9 cellular contexts compared by ENCODE assay signal in genomic region chr16:68246671-68247070, GRCh38. TPM values are rescaled to one million over a fixed set of nuclear protein-coding genes. Genes with fewer than 3 reads are reported as not detected.
A peak's percentile ranks its signal among the peaks of the same experiment; 100 is the strongest.
DNase-seq lines count a peak whose midpoint lies in the region; ATAC-seq and TF ChIP-seq lines count a peak whose summit lies in the region.
"Had no signal": no experiment of that assay in that cellular context is flagged by ENCODE, and none has a peak within 500 bp of the region (broad histone marks: within the 10 kb centered on the region; RNA-seq: fewer than 3 reads in every experiment).

No MANE protein-coding gene starts in this region.

- no peak for DNase-seq in T-helper 2 cell treated with Interferon-gamma antibody and Interleukin-4, amounts not matched to agents 5 μg/mL and 100 μg/mL, for 36 hours (ENCODE audit: low spot score)
- no peak for DNase-seq in T-helper 2 cell
- no peak for DNase-seq in PC-3
- DNase-seq in erythroblast (lab: John Stamatoyannopoulos, UW) = peak; percentile 46 to 68
- peak; percentile 72 to 77 for DNase-seq in gastrocnemius medialis
- no peak for DNase-seq in retina
- DNase-seq in stimulated activated naive CD4-positive, alpha-beta T cell (lab: John Stamatoyannopoulos, UW) = no peak
- no peak for DNase-seq in A172 (ENCODE audit: low spot score)

- no peaks in the 10 kb centered on the region for H4K20me1 ChIP-seq in PC-3 (ENCODE audit: low read length)

- no peaks in the 10 kb centered on the region for H3K9me3 Mint-ChIP-seq in T-helper 2 cell treated with Interferon-gamma antibody and Interleukin-4, amounts not matched to agents 5 μg/mL and 100 μg/mL, for 36 hours

- TF ChIP-seq CTCF in PC-3 (conservative IDR thresholded peaks at IDR 0.05; ENCODE audit: low read depth, low read length) (no peak), gastrocnemius medialis (IDR thresholded peaks at IDR 0.05 in 4 of 5, conservative IDR thresholded peaks at IDR 0.05 in 1 of 5) (no peak)

- peaks cover 4% of the 10 kb centered on the region for H3K27me3 Mint-ChIP-seq in T-helper 2 cell treated with Interferon-gamma antibody and Interleukin-4, amounts not matched to agents 5 μg/mL and 100 μg/mL, for 36 hours (ENCODE audit: low read depth)

- CTCF ChIA-PET in PC-3 (lab: Charles Lee) = no interaction called here

- no peak overlapping the region for H3K27ac Mint-ChIP-seq in T-helper 2 cell treated with Interferon-gamma antibody and Interleukin-4, amounts not matched to agents 5 μg/mL and 100 μg/mL, for 36 hours

- no peak overlapping the region for H2AFZ ChIP-seq in PC-3 (ENCODE audit: low read length)
- H2AFZ ChIP-seq: parathyroid adenoma had no signal

- intact Hi-C loops in PC-3 (cut with micrococcal nuclease) = loop anchor here (5.0 kb wide), 1 partner anchor 66 kb away; the partner anchor contains the start of genes PRMT7 and SLC7A6OS
- intact Hi-C loops in gastrocnemius medialis (cut with DNase I; ENCODE audit: low total_unique reads) = loop anchor here (5.0 kb wide), 1 partner anchor 66 kb away; the partner anchor contains the start of genes PRMT7 and SLC7A6OS

- ATAC-seq in PC-3 = no peak
- peak; percentile 29 to 57 for ATAC-seq in gastrocnemius medialis

- in situ Hi-C loops in gastrocnemius medialis (cut with MboI; ENCODE audit: low sequenced_read_pairs in 4 of 4) = loop anchor here in 1 of 4 donors (25.0 kb wide), 1 partner anchor 434 kb away; the partner anchor contains the start of genes RANBP10 and TSNAXIP1

- no peaks in the 10 kb centered on the region for H3F3A ChIP-seq in PC-3 (ENCODE audit: low read length, unreplicated experiment)

- H3K79me2 ChIP-seq in PC-3 (ENCODE audit: low read length) = peaks cover 17% of the 10 kb centered on the region

- H3K9me3 ChIP-seq in PC-3 (ENCODE audit: low read length) = no peaks in the 10 kb centered on the region
- no peaks in the 10 kb centered on the region for H3K9me3 ChIP-seq in gastrocnemius medialis

- POLR2A ChIA-PET in PC-3 (lab: Charles Lee; ENCODE audit: unreplicated experiment) = no interaction called here

- H3K36me3 ChIP-seq in PC-3 (ENCODE audit: low read depth, low read length) = no peaks in the 10 kb centered on the region
- H3K36me3 ChIP-seq in gastrocnemius medialis = peaks cover 0 to 23% of the 10 kb centered on the region in 2 donors

- H3K27me3 ChIP-seq in PC-3 (ENCODE audit: low read length) (no peaks in the 10 kb centered on the region), gastrocnemius medialis (no peaks in the 10 kb centered on the region)

- H3K9ac ChIP-seq in PC-3 (ENCODE audit: low read length) = no peak overlapping the region
- H3K9ac ChIP-seq: parathyroid adenoma had no signal

- TF ChIP-seq POLR2A in erythroblast (IDR thresholded peaks at IDR 0.05; ENCODE audit: low read length) (no peak), gastrocnemius medialis (IDR thresholded peaks at IDR 0.05) (peak; percentile 55 to 70)

- H3K9me2 ChIP-seq in PC-3 (replicated peaks; ENCODE audit: low read length) = no peaks in the 10 kb centered on the region

- H3K4me3 Mint-ChIP-seq in T-helper 2 cell treated with Interferon-gamma antibody and Interleukin-4, amounts not matched to agents 5 μg/mL and 100 μg/mL, for 36 hours = peak overlapping the region; percentile 100

- peaks cover 17% of the 10 kb centered on the region for H3K4me1 Mint-ChIP-seq in T-helper 2 cell treated with Interferon-gamma antibody and Interleukin-4, amounts not matched to agents 5 μg/mL and 100 μg/mL, for 36 hours (ENCODE audit: low read depth)

- H3K4me3 ChIP-seq in PC-3 (ENCODE audit: low read length) = no peak overlapping the region; the same call in 1 of the 2 replicates
- H3K4me3 ChIP-seq in gastrocnemius medialis = peak overlapping the region; percentile 68 to 97 (median 92)

- H3K27ac ChIP-seq in PC-3 (ENCODE audit: low read length) (no peak overlapping the region), gastrocnemius medialis (peak overlapping the region; percentile 95 to 100 (median 99))
- H3K27ac ChIP-seq: parathyroid adenoma had no signal

- no TSS peak for BruUV-seq in PC-3 (replicated peaks; lab: Mats Ljungman, UMichigan)

- peaks cover 8% of the 10 kb centered on the region for H3K36me3 Mint-ChIP-seq in T-helper 2 cell treated with Interferon-gamma antibody and Interleukin-4, amounts not matched to agents 5 μg/mL and 100 μg/mL, for 36 hours (ENCODE audit: low read depth)

- peak overlapping the region; percentile 97 for H3K4me2 ChIP-seq in PC-3 (ENCODE audit: low read length)

- peaks cover 15% of the 10 kb centered on the region; the same call in 1 of the 2 replicates for H3K4me1 ChIP-seq in PC-3 (ENCODE audit: insufficient read depth, low read length)
- H3K4me1 ChIP-seq in gastrocnemius medialis = peaks cover 57 to 65% of the 10 kb centered on the region in 2 donors

RNA-seq across cellular contexts. Expression of gene PLA2G15, which starts 1.5 kb away (rescaled TPM):
- 16.4 and 16.8 TPM in 2 replicates for total RNA-seq in PC-3 (2014; rRNA removed)
- total RNA-seq in gastrocnemius medialis = 10 to 100 TPM; 67.8 to 91.3 (median 84.8) TPM
- total RNA-seq in A172 (2014; rRNA removed; shearing (Covaris generic)) = 27.7 and 35.1 TPM in 2 replicates

RNA-seq across cellular contexts. Expression of gene ESRP2, which starts 10.7 kb away (rescaled TPM):
- total RNA-seq in PC-3 (2014; rRNA removed) (46.9 and 48.1 TPM in 2 replicates), gastrocnemius medialis (under 1 TPM in 3 of 4 donors, not detected in 1; 0.11 to 0.51 (median 0.13) TPM)
- total RNA-seq in A172 (2014; rRNA removed; shearing (Covaris generic)) = 0.45 TPM in 1 of 2 replicates, not detected in the other

RNA-seq across cellular contexts. Expression of gene SLC7A6, which starts 17.7 kb away (rescaled TPM):
- total RNA-seq in PC-3 (2014; rRNA removed) = 22.2 and 24.7 TPM in 2 replicates
- total RNA-seq in gastrocnemius medialis = 100 to 1,000 TPM in 3 of 4 donors, 10 to 100 TPM in 1; 97.3 to 205 (median 117) TPM
- 8.0 and 16.4 TPM in 2 replicates for total RNA-seq in A172 (2014; rRNA removed; shearing (Covaris generic))

Comparison
In these comparisons a context has a peak if more than half of its experiments do, and no peak if none do; other contexts are left out.
1. DNase-seq: peak in erythroblast (2 of 2) and gastrocnemius medialis (2 of 2); none in T-helper 2 cell treated with Interferon-gamma antibody and Interleukin-4, amounts not matched to agents 5 μg/mL and 100 μg/mL, for 36 hours (single experiment), T-helper 2 cell (0 of 5), PC-3 (single experiment), retina (single experiment), stimulated activated naive CD4-positive, alpha-beta T cell (0 of 6) and A172 (single experiment).
2. RNA of gene ESRP2, which starts 10.7 kb away (total RNA-seq): 46.9 to 48.1 TPM in PC-3; 0.45 TPM in A172 and 0.11 to 0.51 TPM in gastrocnemius medialis; every median in the first group is over 10 times any median in the second.